In genomic region chr5:131185523-131186104, GRCh38 we compare ENCODE assay signal across 16 cellular contexts. TPM values are rescaled to one million over a fixed set of nuclear protein-coding genes. Genes with fewer than 3 reads are reported as not detected.
DNase-seq lines count a peak whose midpoint lies in the region; ATAC-seq and TF ChIP-seq lines count a peak whose summit lies in the region.
"Had no signal": no experiment of that assay in that cellular context is flagged by ENCODE, and none has a peak within 500 bp of the region (broad histone marks: within the 10 kb centered on the region; RNA-seq: fewer than 3 reads in every experiment).

No MANE protein-coding gene starts in this region.

- DNase-seq in activated CD4-positive, alpha-beta T cell treated with anti-CD3 and anti-CD28 coated beads, Interleukin-2, amount 10 ng/mL, durations not matched to agents 24 days and 14 days: peak; percentile 37
- no peak for DNase-seq in activated CD4-positive, alpha-beta T cell treated with anti-CD3 and anti-CD28 coated beads, Interleukin-2, amount 50 U/mL, for 1 hour
- DNase-seq in chondrocyte (ENCODE audit: low spot score) (no peak), NCI-H1092 (lab: John Stamatoyannopoulos, UW) (no peak)
- DNase-seq: 8988T; C1 segment of cervical spinal cord; CD4-positive, alpha-beta T cell; DND-41; GF-D8; H9; Kasumi-1 had no signal

- intact Hi-C loops in activated CD4-positive, alpha-beta T cell treated with anti-CD3 and anti-CD28 coated beads, Interleukin-2, amount 10 ng/mL, durations not matched to agents 24 days and 14 days (cut with micrococcal nuclease): no loop called here

- no peak for ATAC-seq in HG03196 (IDR thresholded peaks at IDR 0.05; ENCODE audit: unreplicated experiment)
- ATAC-seq in GM18870 (IDR thresholded peaks at IDR 0.05; ENCODE audit: unreplicated experiment): no peak
- ATAC-seq: GM23338 had no signal

- no peaks in the 10 kb centered on the region for H3K36me3 ChIP-seq in KMS-11 (ENCODE audit: insufficient read depth)

- no peak overlapping the region for H2AFZ ChIP-seq in KMS-11 (ENCODE audit: low read depth)
- H2AFZ ChIP-seq: GM23338 had no signal

- peak overlapping the region; percentile 50; the same call in 1 of the 2 replicates for H3K4me2 ChIP-seq in KMS-11
- H3K4me2 ChIP-seq: GM23338 had no signal

- H3K9ac ChIP-seq in KMS-11: no peak overlapping the region

- no peak overlapping the region for H3K4me3 ChIP-seq in KMS-11 (IDR thresholded peaks at IDR 0.05; ENCODE audit: insufficient read depth, low read depth, low read length)
- H3K4me3 ChIP-seq: GM23338 had no signal

- TF ChIP-seq CTCF in KMS-11 (conservative IDR thresholded peaks at IDR 0.05; ENCODE audit: low read depth, low read length) (no peak), chondrocyte (IDR thresholded peaks at IDR 0.05) (no peak)

- H3K27me3 Mint-ChIP-seq in activated CD4-positive, alpha-beta T cell treated with anti-CD3 and anti-CD28 coated beads, Interleukin-2, amount 10 ng/mL, durations not matched to agents 24 days and 14 days: no peaks in the 10 kb centered on the region
- H3K27me3 Mint-ChIP-seq in chondrocyte (ENCODE audit: low read depth): no peaks in the 10 kb centered on the region
- H3K27me3 Mint-ChIP-seq: B cell; CD4-positive, alpha-beta T cell had no signal

- H3K4me3 Mint-ChIP-seq in activated CD4-positive, alpha-beta T cell treated with anti-CD3 and anti-CD28 coated beads, Interleukin-2, amount 10 ng/mL, durations not matched to agents 24 days and 14 days: no peak overlapping the region
- H3K4me3 Mint-ChIP-seq in chondrocyte (ENCODE audit: unreplicated experiment): no peak overlapping the region
- H3K4me3 Mint-ChIP-seq: B cell; CD4-positive, alpha-beta T cell; GM23338; H9 had no signal

- no peak overlapping the region for H3K27ac ChIP-seq in KMS-11

- no peaks in the 10 kb centered on the region for H3K9me3 Mint-ChIP-seq in activated CD4-positive, alpha-beta T cell treated with anti-CD3 and anti-CD28 coated beads, Interleukin-2, amount 10 ng/mL, durations not matched to agents 24 days and 14 days
- H3K9me3 Mint-ChIP-seq in chondrocyte (ENCODE audit: low read depth): no peaks in the 10 kb centered on the region
- H3K9me3 Mint-ChIP-seq: CD4-positive, alpha-beta T cell; GM23338; H9 had no signal

- H3K27ac Mint-ChIP-seq in activated CD4-positive, alpha-beta T cell treated with anti-CD3 and anti-CD28 coated beads, Interleukin-2, amount 10 ng/mL, durations not matched to agents 24 days and 14 days: no peak overlapping the region
- H3K27ac Mint-ChIP-seq in chondrocyte (ENCODE audit: unreplicated experiment): peak overlapping the region; percentile 87
- H3K27ac Mint-ChIP-seq: B cell; CD4-positive, alpha-beta T cell; GM23338 had no signal

- H3K36me3 Mint-ChIP-seq in activated CD4-positive, alpha-beta T cell treated with anti-CD3 and anti-CD28 coated beads, Interleukin-2, amount 10 ng/mL, durations not matched to agents 24 days and 14 days (ENCODE audit: low read depth): peaks cover 24% of the 10 kb centered on the region
- peaks cover 9% of the 10 kb centered on the region for H3K36me3 Mint-ChIP-seq in chondrocyte (ENCODE audit: low read depth)

- peaks cover 8% of the 10 kb centered on the region for H3K4me1 Mint-ChIP-seq in activated CD4-positive, alpha-beta T cell treated with anti-CD3 and anti-CD28 coated beads, Interleukin-2, amount 10 ng/mL, durations not matched to agents 24 days and 14 days
- H3K4me1 Mint-ChIP-seq in chondrocyte (ENCODE audit: low read depth): peaks cover 8% of the 10 kb centered on the region
- H3K4me1 Mint-ChIP-seq: B cell, GM23338, H9 had no signal

- H3K27me3 ChIP-seq in KMS-11 (ENCODE audit: insufficient read depth, low read depth): no peaks in the 10 kb centered on the region

- H3K4me1 ChIP-seq in KMS-11 (ENCODE audit: low read depth, poor library complexity, severe bottlenecking): peaks cover 23% of the 10 kb centered on the region

- H4K20me1 ChIP-seq in KMS-11 (ENCODE audit: insufficient read depth): no peaks in the 10 kb centered on the region

- H3K79me2 ChIP-seq in KMS-11 (ENCODE audit: insufficient read depth, low read depth): no peaks in the 10 kb centered on the region

RNA-seq across cellular contexts. Expression of gene LYRM7, which starts 14.9 kb away (rescaled TPM):
- total RNA-seq in activated CD4-positive, alpha-beta T cell treated with anti-CD3 and anti-CD28 coated beads, Interleukin-2, amount 10 ng/mL, durations not matched to agents 24 days and 14 days: 17.9 and 18.1 TPM in 2 replicates
- 9.8 to 10.8 TPM (median 10.1 TPM) in 3 replicates for total RNA-seq in chondrocyte

RNA-seq across cellular contexts. Expression of gene HINT1, which starts 20.6 kb away (rescaled TPM):
- 280 and 282 TPM in 2 replicates for total RNA-seq in activated CD4-positive, alpha-beta T cell treated with anti-CD3 and anti-CD28 coated beads, Interleukin-2, amount 10 ng/mL, durations not matched to agents 24 days and 14 days
- 196 to 223 TPM (median 197 TPM) in 3 replicates for total RNA-seq in chondrocyte
